Comparison of ENCODE assay signal across 8 cellular contexts in the genomic region with DNA sequence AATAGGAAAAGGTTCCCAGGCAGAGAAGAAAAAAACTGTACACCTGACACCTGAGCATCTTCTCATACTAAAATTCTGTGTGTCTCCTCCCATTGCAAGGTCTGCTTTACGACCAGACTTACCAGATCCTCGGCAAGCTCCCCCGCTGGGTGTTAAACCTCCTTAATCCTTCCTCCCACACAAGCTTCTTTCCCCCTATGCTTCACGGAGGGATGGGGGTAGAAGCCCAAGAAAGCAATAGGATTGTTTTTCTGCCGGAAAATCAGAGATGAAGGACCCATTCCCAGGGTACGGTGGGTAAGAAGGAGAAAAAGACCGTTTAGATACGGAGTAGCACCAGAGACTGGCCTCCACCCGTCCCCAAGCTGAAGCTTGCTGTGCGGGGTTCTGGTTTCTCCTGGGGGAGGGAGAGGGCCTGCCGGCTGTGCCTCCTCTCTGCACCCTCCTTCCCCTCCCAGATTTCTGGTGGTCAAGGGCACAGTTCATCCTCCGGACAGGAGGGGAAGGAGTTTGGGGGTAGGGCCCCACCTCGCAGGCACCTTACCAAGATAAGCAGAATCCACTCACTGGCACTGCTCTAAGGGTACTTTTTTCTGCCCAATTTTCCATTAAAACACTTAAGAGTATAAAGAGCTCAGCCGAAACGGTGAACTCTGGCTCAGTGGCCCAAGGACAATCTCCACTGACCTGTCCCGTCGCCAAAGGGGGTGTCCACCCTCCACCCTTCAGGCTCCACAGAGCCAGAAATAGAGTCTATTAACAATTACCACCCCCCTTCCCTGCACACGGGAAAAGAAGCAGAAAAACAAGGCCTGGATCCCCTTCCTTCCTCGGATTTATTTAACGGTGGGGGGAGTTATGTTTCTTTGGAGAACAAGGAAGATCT. TPM values are rescaled to one million over a fixed set of nuclear protein-coding genes. Genes with fewer than 3 reads are reported as not detected.
DNase-seq lines count a peak whose midpoint lies in the region; ATAC-seq and TF ChIP-seq lines count a peak whose summit lies in the region.

No MANE protein-coding gene starts in this region.

- no peak for ATAC-seq in HG03565 (IDR thresholded peaks at IDR 0.05; ENCODE audit: unreplicated experiment)

- 0% methylated on average over 20 of the region's 20 CpGs for WGBS in ectodermal cell, 2 experiments

- peak overlapping the region; percentile 93 for H3K9ac ChIP-seq in mucosa of stomach (ENCODE audit: low read length)

- H3K27me3 ChIP-seq in WERI-Rb-1 (ENCODE audit: insufficient read depth, low read depth, severe bottlenecking) (no peaks in the 10 kb centered on the region), ectodermal cell (ENCODE audit: control insufficient read depth, insufficient read depth, low read length, poor library complexity, severe bottlenecking) (no peaks in the 10 kb centered on the region), mucosa of stomach (ENCODE audit: control insufficient read depth, insufficient read depth, low read length) (no peaks in the 10 kb centered on the region)

- peaks cover 43% of the 10 kb centered on the region for H3K36me3 ChIP-seq in WERI-Rb-1
- peaks cover 4% of the 10 kb centered on the region for H3K36me3 ChIP-seq in ectodermal cell (ENCODE audit: control insufficient read depth, insufficient read depth, low read length)
- H3K36me3 ChIP-seq in mucosa of stomach (ENCODE audit: control insufficient read depth, insufficient read depth, low read length) = no peaks in the 10 kb centered on the region

- H3K4me1 ChIP-seq in ectodermal cell (ENCODE audit: control insufficient read depth, insufficient read depth, low read length) = peaks cover 18% of the 10 kb centered on the region
- peaks cover 27% of the 10 kb centered on the region for H3K4me1 ChIP-seq in mucosa of stomach (ENCODE audit: control insufficient read depth, insufficient read depth, low read length)

- peak; percentile 54 for DNase-seq in DMS 273 (lab: John Stamatoyannopoulos, UW; ENCODE audit: unreplicated experiment)
- DNase-seq in KBM-7 = peak; percentile 66
- peak; percentile 89 for DNase-seq in WERI-Rb-1
- peak; percentile 54 for DNase-seq in ureter (ENCODE audit: low spot score)
- no peak for DNase-seq in T1000 (lab: John Stamatoyannopoulos, UW)

- no peaks in the 10 kb centered on the region for H3K9me3 ChIP-seq in WERI-Rb-1 (ENCODE audit: severe bottlenecking)
- no peaks in the 10 kb centered on the region for H3K9me3 ChIP-seq in ectodermal cell (ENCODE audit: control insufficient read depth, low read length)
- H3K9me3 ChIP-seq in mucosa of stomach (ENCODE audit: control insufficient read depth, low read length) = no peaks in the 10 kb centered on the region

- H3K4me3 ChIP-seq in WERI-Rb-1 (ENCODE audit: low read depth, low read length) (peak overlapping the region; percentile 99), ectodermal cell (ENCODE audit: insufficient read depth, low read depth, low read length) (peak overlapping the region; percentile 91), mucosa of stomach (ENCODE audit: low read length) (peak overlapping the region; percentile 84)

- H3K27ac ChIP-seq in WERI-Rb-1 (peak overlapping the region; percentile 97), ectodermal cell (ENCODE audit: insufficient read depth, low read depth, low read length, poor library complexity, severe bottlenecking) (peak overlapping the region; percentile 96)

- in situ Hi-C loops in KBM-7 (cut with MboI; ENCODE audit: low pct_unique_long_range_greater_than_20kb, low sequenced_read_pairs) = no loop called here

- TF ChIP-seq CTCF in WERI-Rb-1 (IDR thresholded peaks at IDR 0.05; ENCODE audit: low read depth, low read length) = no peak

RNA-seq across cellular contexts. Expression of a gene that starts 1.2 kb away (rescaled TPM):
- 46.4 TPM for polyA plus RNA-seq in ectodermal cell (2013, experiment 1 of 4)
- polyA plus RNA-seq in ectodermal cell (2013, experiment 2 of 4) = 44.9 TPM
- polyA plus RNA-seq in ectodermal cell (2013, experiment 3 of 4) = 38.9 TPM
- polyA plus RNA-seq in ectodermal cell (2013, experiment 4 of 4) = 44.3 TPM
- total RNA-seq in ureter = 49.9 TPM

RNA-seq across cellular contexts. Expression of a gene that starts 23.1 kb away (rescaled TPM):
- polyA plus RNA-seq in ectodermal cell (2013, experiment 1 of 4) = 101 TPM
- 98.5 TPM for polyA plus RNA-seq in ectodermal cell (2013, experiment 2 of 4)
- 80.0 TPM for polyA plus RNA-seq in ectodermal cell (2013, experiment 3 of 4)
- polyA plus RNA-seq in ectodermal cell (2013, experiment 4 of 4) = 84.3 TPM
- total RNA-seq in ureter = 32.3 TPM

RNA-seq across cellular contexts. Expression of a gene that starts 23.5 kb away (rescaled TPM):
- 69.7 TPM for polyA plus RNA-seq in ectodermal cell (2013, experiment 1 of 4)
- 79.5 TPM for polyA plus RNA-seq in ectodermal cell (2013, experiment 2 of 4)
- polyA plus RNA-seq in ectodermal cell (2013, experiment 3 of 4) = 56.0 TPM
- 63.6 TPM for polyA plus RNA-seq in ectodermal cell (2013, experiment 4 of 4)
- total RNA-seq in ureter = 121 TPM
